In the genomic region with DNA sequence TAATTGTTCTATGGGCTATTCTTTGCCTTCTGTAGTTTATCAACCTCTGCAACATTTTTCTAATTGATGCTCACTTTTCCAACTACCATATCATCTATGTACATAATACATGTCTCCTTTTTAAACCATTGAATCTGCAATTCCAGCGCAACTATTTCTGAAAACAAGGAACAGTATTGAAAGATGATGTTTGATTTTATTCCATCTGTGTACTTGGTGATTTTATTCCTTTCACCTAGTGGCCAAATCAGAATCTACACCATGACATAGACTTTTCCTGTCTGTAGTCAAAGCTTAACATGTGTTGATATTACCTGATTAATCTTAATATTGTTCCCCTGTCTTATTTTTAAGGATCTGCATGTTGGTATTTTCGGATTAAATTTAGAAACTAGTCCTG, we compare ENCODE assay signal across 1 cellular context.
TF ChIP-seq lines count a peak whose summit lies in the region.

No MANE protein-coding gene starts in this region.

TF ChIP-seq in IMR-90, 13 proteins besides CTCF, POLR2A, EP300 and RAD21:
- TF ChIP-seq RFX5 (IDR thresholded peaks at IDR 0.05; ENCODE audit: low read depth, low read length), result no peak
- TF ChIP-seq CEBPB (IDR thresholded peaks at IDR 0.05; ENCODE audit: low read depth, low read length), result no peak
- TF ChIP-seq MAZ (IDR thresholded peaks at IDR 0.05; ENCODE audit: borderline replicate concordance, low read depth, low read length), result no peak
- TF ChIP-seq FOS (IDR thresholded peaks at IDR 0.05; ENCODE audit: low read depth, low read length), result no peak
- no peak for TF ChIP-seq RCOR1 (IDR thresholded peaks at IDR 0.05; ENCODE audit: insufficient replicate concordance, low read length)
- TF ChIP-seq NFE2L2 (IDR thresholded peaks at IDR 0.05; ENCODE audit: low read depth, low read length), result no peak
- TF ChIP-seq CHD1 (IDR thresholded peaks at IDR 0.05; ENCODE audit: low read depth, low read length), result no peak
- TF ChIP-seq MXI1 (IDR thresholded peaks at IDR 0.05; ENCODE audit: borderline replicate concordance, low read depth, low read length), result no peak
- TF ChIP-seq MAFK (IDR thresholded peaks at IDR 0.05; ENCODE audit: low read depth, low read length), result no peak
TF ChIP-seq in IMR-90: peak in this region for 0.
